In the genomic region with DNA sequence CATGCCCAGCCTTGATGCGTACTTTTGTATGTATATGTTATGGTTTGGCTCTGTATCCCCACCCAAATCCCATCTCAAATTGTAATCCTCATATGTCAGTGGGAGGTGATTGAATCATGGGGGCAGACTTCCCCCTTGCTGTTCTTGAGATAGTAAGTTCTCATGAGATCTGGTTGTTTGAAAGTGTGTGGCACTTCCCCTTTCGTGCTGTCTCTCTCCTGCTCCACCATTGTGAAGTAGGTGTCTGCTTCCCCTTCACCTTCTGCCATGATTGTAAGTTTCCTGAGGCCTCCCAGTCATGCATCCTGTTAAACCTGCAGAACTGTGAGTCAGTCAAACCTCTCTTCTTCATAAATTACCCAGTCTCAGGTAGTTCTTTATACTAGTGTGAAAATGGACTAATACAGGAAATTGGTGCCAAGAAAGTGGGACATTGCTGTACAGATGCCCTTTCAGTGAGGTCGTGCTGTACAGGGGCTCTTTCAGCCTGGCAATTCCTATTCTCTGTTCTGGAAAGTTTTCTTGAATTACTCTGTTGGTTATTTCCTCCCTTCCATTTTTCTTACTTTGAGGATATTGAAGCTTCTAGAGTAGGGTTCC, we compare ENCODE assay signal across 11 cellular contexts. TPM values are rescaled to one million over a fixed set of nuclear protein-coding genes. Genes with fewer than 3 reads are reported as not detected.
A peak's percentile ranks its signal among the peaks of the same experiment; 100 is the strongest.
DNase-seq lines count a peak whose midpoint lies in the region; ATAC-seq and TF ChIP-seq lines count a peak whose summit lies in the region.
"Had no signal": no experiment of that assay in that cellular context is flagged by ENCODE, and none has a peak within 500 bp of the region (broad histone marks: within the 10 kb centered on the region; RNA-seq: fewer than 3 reads in every experiment).

No MANE protein-coding gene starts in this region.

- TF ChIP-seq CTCF in CD4-positive, alpha-beta T cell (IDR thresholded peaks at IDR 0.05), result no peak
- TF ChIP-seq CTCF in GM13976 (IDR thresholded peaks at IDR 0.05; ENCODE audit: borderline replicate concordance, control extremely low read depth, extremely low read depth, insufficient read depth, missing control alignments), result no peak

- intact Hi-C loops in CD4-positive, alpha-beta T cell (cut with DNase I, micrococcal nuclease), result loop anchor here in 1 of 2 experiments (5.0 kb wide), 1 partner anchor 528 kb away; a partner anchor contains a TSS

- no peaks in the 10 kb centered on the region for H3K27me3 Mint-ChIP-seq in CD4-positive, alpha-beta T cell

- no peaks in the 10 kb centered on the region for H3K9me3 Mint-ChIP-seq in CD4-positive, alpha-beta T cell

- peaks cover 0 to 5% of the 10 kb centered on the region in 2 donors for H3K36me3 ChIP-seq in esophagus (ENCODE audit: control insufficient read depth in 2 of 2, insufficient read depth in 2 of 2, low read length in 1 of 2)

- no peak for DNase-seq in CD4-positive, alpha-beta T cell
- DNase-seq in SKM-1 treated with dmso at 0.1 percent for 144 hours (lab: John Stamatoyannopoulos, UW; ENCODE audit: unreplicated experiment) (peak; percentile 84), GM13976 (ENCODE audit: low spot score) (no peak), NCI-H2227 (lab: John Stamatoyannopoulos, UW; ENCODE audit: unreplicated experiment) (no peak), NCI-H1930 (lab: John Stamatoyannopoulos, UW) (no peak)
- no peak for DNase-seq in activated effector memory CD4-positive, alpha-beta T cell treated with Interleukin-2 at 50 U/mL for 16 hours
- DNase-seq: DMS53; effector memory CD4-positive, alpha-beta T cell; NCI-H446 treated with DMSO at 0.1 percent for 48 hours had no signal

- H3K27me3 ChIP-seq in CD4-positive, alpha-beta T cell (ENCODE audit: control insufficient read depth, insufficient read depth, low read length), result no peaks in the 10 kb centered on the region
- no peaks in the 10 kb centered on the region for H3K27me3 ChIP-seq in esophagus (ENCODE audit: control insufficient read depth in 1 of 2, insufficient read depth in 2 of 2, low read length in 2 of 2)

- peaks cover 77% of the 10 kb centered on the region for H3K4me1 Mint-ChIP-seq in CD4-positive, alpha-beta T cell (ENCODE audit: low read depth)

- CTCF ChIA-PET in CD4-positive, alpha-beta T cell (lab: Charles Lee), result interaction anchor here (1.1 to 1.7 kb wide), 2 partner anchors 13 to 64 kb away, joined by 3 to 4 read pairs; no protein-coding TSS in a partner anchor

- peak overlapping the region; percentile 64 for H3K27ac Mint-ChIP-seq in CD4-positive, alpha-beta T cell

- no peaks in the 10 kb centered on the region for H3K9me3 ChIP-seq in CD4-positive, alpha-beta T cell (ENCODE audit: control insufficient read depth, low read length)
- no peaks in the 10 kb centered on the region for H3K9me3 ChIP-seq in esophagus (ENCODE audit: control insufficient read depth in 2 of 2, insufficient read depth in 1 of 2, low read depth in 1 of 2, low read length in 1 of 2)

- peaks cover 35% of the 10 kb centered on the region for H3K36me3 Mint-ChIP-seq in CD4-positive, alpha-beta T cell (ENCODE audit: low read depth)

- POLR2A ChIA-PET in CD4-positive, alpha-beta T cell (lab: Charles Lee), result no interaction called here

- H3K4me3 Mint-ChIP-seq in CD4-positive, alpha-beta T cell, result no peak overlapping the region

- peaks cover 0 to 3% of the 10 kb centered on the region in 2 donors for H3K4me1 ChIP-seq in esophagus (ENCODE audit: control insufficient read depth in 2 of 2, insufficient read depth in 2 of 2, low read length in 1 of 2)

- no peak overlapping the region for H3K27ac ChIP-seq in CD4-positive, alpha-beta T cell (ENCODE audit: low read depth, low read length)
- peak overlapping the region; percentile 14 to 82 for H3K27ac ChIP-seq in esophagus (ENCODE audit: low read depth in 2 of 2, low read length in 1 of 2)

- H3K4me3 ChIP-seq in esophagus (ENCODE audit: low read depth in 1 of 2, low read length in 2 of 2), result no peak overlapping the region

- ATAC-seq in CD4-positive, alpha-beta T cell (ENCODE audit: poor library complexity), result no peak
- peak; percentile 45 for ATAC-seq in GM21786 (IDR thresholded peaks at IDR 0.05; ENCODE audit: unreplicated experiment)

- 85 to 86% methylated on average over 3 of the region's 3 CpGs for WGBS in esophagus, 2 donors

- in situ Hi-C loops in GM13976 (cut with MboI; ENCODE audit: low sequenced_read_pairs, unreplicated experiment), result no loop called here

RNA-seq across cellular contexts. Expression of a gene that starts 38.2 kb away (rescaled TPM):
- total RNA-seq in CD4-positive, alpha-beta T cell, result 10 to 100 TPM; 72.4 to 78.0 TPM
- polyA plus RNA-seq in esophagus, result 10 to 100 TPM; 33.7 to 52.7 TPM
